ENCODE assay signal across 17 cellular contexts in genomic region chr20:54469293-54469692, GRCh38.
"Had no signal": no experiment of that assay in that cellular context is flagged by ENCODE, and none has a peak within 500 bp of the region (broad histone marks: within the 10 kb centered on the region; RNA-seq: fewer than 3 reads in every experiment).

No MANE protein-coding gene starts in this region.

- H3K36me3 ChIP-seq: brain microvascular endothelial cell, lower lobe of right lung, tibial nerve, WERI-Rb-1 had no signal

- DNase-seq: activated CD4-positive, alpha-beta T cell treated with anti-CD3 and anti-CD28 coated beads, Interleukin-2, amount 50 U/mL, for 4 hours; activated effector memory CD4-positive, alpha-beta T cell treated with anti-CD3 and anti-CD28 coated beads, Interleukin-2, amount 50 U/mL, for 16 hours; activated naive CD4-positive, alpha-beta T cell treated with anti-CD3 and anti-CD28 coated beads, Interleukin-2, amount 50 U/mL, for 16 hours; activated T-cell treated with anti-CD3 and anti-CD28 coated beads, Interleukin-2, amount 50 U/mL, for 72 hours; aorta; brain microvascular endothelial cell; erythroblast; foreskin melanocyte; glutamatergic neuron; lower lobe of right lung; midbrain; nucleus accumbens; stimulated activated CD4-positive, alpha-beta T cell treated with anti-CD3 and anti-CD28 coated beads, Interleukin-2, amount 100 ng/mL, for 24 hours; stimulated activated naive CD8-positive, alpha-beta T cell treated with anti-CD3 and anti-CD28 coated beads, Interleukin-15, Interleukin-2, amounts not matched to agents 100 U/mL and 50 U/mL, for 24 hours; WERI-Rb-1 had no signal

- H3K4me3 ChIP-seq: coronary artery, lower lobe of right lung, tibial nerve had no signal

- H3K9me3 ChIP-seq: lower lobe of right lung, tibial nerve had no signal

- H3K4me1 ChIP-seq: lower lobe of right lung, tibial nerve had no signal

- H3K27ac ChIP-seq: brain microvascular endothelial cell, coronary artery, lower lobe of right lung, tibial nerve, WERI-Rb-1 had no signal

- ATAC-seq: activated T-cell treated with anti-CD3 and anti-CD28 coated beads, Interleukin-2, amount 50 U/mL, for 72 hours; lower lobe of right lung; stimulated activated naive CD8-positive, alpha-beta T cell treated with anti-CD3 and anti-CD28 coated beads, Interleukin-15, Interleukin-2, amounts not matched to agents 100 U/mL and 50 U/mL, for 24 hours had no signal

- H3K27me3 ChIP-seq: brain microvascular endothelial cell, tibial nerve had no signal
